ENCODE assay signal across 12 cellular contexts in genomic region chr1:77536813-77537212, GRCh38.
DNase-seq lines count a peak whose midpoint lies in the region; ATAC-seq, FAIRE-seq and TF ChIP-seq lines count a peak whose summit lies in the region.
"Had no signal": no experiment of that assay in that cellular context is flagged by ENCODE, and none has a peak within 500 bp of the region (broad histone marks: within the 10 kb centered on the region; RNA-seq: fewer than 3 reads in every experiment).

No MANE protein-coding gene starts in this region.

- peak overlapping the region; percentile 80 for H3K23ac ChIP-seq in IMR-90 (ENCODE audit: low read depth, low read length)

- peak; percentile 21 for ATAC-seq in IMR-90 (ENCODE audit: low read depth)
- ATAC-seq: CD8-positive, alpha-beta T cell had no signal

- peak; percentile 94 for FAIRE-seq in keratinocyte (lab: Jason Lieb, UNC)
- no peak for FAIRE-seq in GM12892 (lab: Jason Lieb, UNC)

- no peak overlapping the region for H3K4me3 ChIP-seq in IMR-90 (ENCODE audit: insufficient read depth, low read depth, low read length)
- H3K4me3 ChIP-seq in astrocyte of the spinal cord (ENCODE audit: low read depth, low read length) = no peak overlapping the region
- peak overlapping the region in 1 of 3 experiments; percentile 7 for H3K4me3 ChIP-seq in keratinocyte (ENCODE audit: control insufficient read depth in 2 of 3, extremely low read depth in 1 of 3, insufficient read depth in 2 of 3, low read depth in 1 of 3, low read length in 3 of 3)

- peak overlapping the region; percentile 98 for H3K4ac ChIP-seq in IMR-90 (ENCODE audit: low read depth, low read length)

- H3K9me3 ChIP-seq in IMR-90 (ENCODE audit: control insufficient read depth, insufficient read depth, low read length) (no peaks in the 10 kb centered on the region), keratinocyte (ENCODE audit: control insufficient read depth, low read depth, low read length) (no peaks in the 10 kb centered on the region)

- peak overlapping the region; percentile 95 for H2BK120ac ChIP-seq in IMR-90 (ENCODE audit: low read depth, low read length)

- no peak overlapping the region for H3K4me3 Mint-ChIP-seq in activated naive CD4-positive, alpha-beta T cell treated with anti-CD3 and anti-CD28 coated beads, Interleukin-2, amount 10 ng/mL, durations not matched to agents 7 days and 5 days
- H3K4me3 Mint-ChIP-seq: CD8-positive, alpha-beta T cell had no signal

- no peaks in the 10 kb centered on the region for H3K36me3 ChIP-seq in IMR-90 (ENCODE audit: control insufficient read depth, insufficient read depth, low read length)
- no peaks in the 10 kb centered on the region for H3K36me3 ChIP-seq in keratinocyte (ENCODE audit: control insufficient read depth in 2 of 2, extremely low read depth in 1 of 2, insufficient read depth in 2 of 2, low read length in 2 of 2)

- H3K9ac ChIP-seq in IMR-90 (ENCODE audit: low read depth, low read length) (no peak overlapping the region), keratinocyte (ENCODE audit: control insufficient read depth, extremely low read depth, insufficient read depth, low read length) (no peak overlapping the region)

- TF ChIP-seq CTCF in IMR-90 (conservative IDR thresholded peaks at IDR 0.05; ENCODE audit: low read depth, low read length) (no peak), astrocyte of the spinal cord (IDR thresholded peaks at IDR 0.05; ENCODE audit: low read depth, low read length) (no peak), keratinocyte (optimal IDR thresholded peaks at IDR 0.05 in 1 of 3, IDR thresholded peaks at IDR 0.05 in 1 of 3, conservative IDR thresholded peaks at IDR 0.05 in 1 of 3; ENCODE audit: extremely low read depth in 1 of 3, insufficient read depth in 2 of 3, low read length in 3 of 3) (no peak)

- peaks cover 4 to 51% of the 10 kb centered on the region in 2 experiments; a peak in 2 of 4 replicates for H3K79me1 ChIP-seq in IMR-90 (ENCODE audit: low read depth in 1 of 2, low read length in 2 of 2)

- peak overlapping the region; percentile 76; the same call in 1 of the 2 replicates for H4K5ac ChIP-seq in IMR-90 (ENCODE audit: low read depth, low read length)

- CTCF ChIA-PET in IMR-90 (lab: Yijun Ruan, JAX) = interaction anchor here (0.9 kb wide), 1 partner anchor 17 kb away, joined by 3 read pairs; no protein-coding TSS in a partner anchor
- CTCF ChIA-PET in activated naive CD4-positive, alpha-beta T cell treated with anti-CD3 and anti-CD28 coated beads, Interleukin-2, amount 10 ng/mL, durations not matched to agents 7 days and 5 days (lab: Charles Lee) = interaction anchor here (0.6 to 0.8 kb wide), 2 partner anchors 577 to 838 kb away, joined by 3 read pairs; no protein-coding TSS in a partner anchor

- H2BK15ac ChIP-seq in IMR-90 (ENCODE audit: low read depth, low read length) = peak overlapping the region; percentile 98; the same call in 2 of the 3 replicates

- H3K9me1 ChIP-seq in IMR-90 (ENCODE audit: insufficient read depth, low read length) = peaks cover 23% of the 10 kb centered on the region
- no peaks in the 10 kb centered on the region for H3K9me1 ChIP-seq in keratinocyte (ENCODE audit: control insufficient read depth, extremely low read depth, insufficient read depth, low read length)

- dilution Hi-C loops in IMR-90 (cut with HindIII; ENCODE audit: low sequenced_read_pairs, unreplicated experiment) = no loop called here
- dilution Hi-C loops in keratinocyte (cut with MboI; ENCODE audit: extremely low pct_ligation_motif_present, low sequenced_read_pairs) = no loop called here

- H2BK20ac ChIP-seq in IMR-90 (ENCODE audit: low read depth, low read length) = peak overlapping the region; percentile 98

- peak overlapping the region; percentile 18 for H2AK9ac ChIP-seq in IMR-90 (replicated peaks; ENCODE audit: low read depth, low read length, poor library complexity)

- DNase-seq in AG08395 (ENCODE audit: low spot score) (peak; percentile 91), IMR-90 (peak; percentile 98), astrocyte of the spinal cord (ENCODE audit: low read depth, low spot score) (peak; percentile 95), keratinocyte (ENCODE audit: low read depth, low spot score) (peak; percentile 59), SHP77 treated with DMSO at 0.1 percent for 48 hours (lab: John Stamatoyannopoulos, UW) (no peak), GM12892 (ENCODE audit: insufficient read length) (no peak)
- DNase-seq in activated naive CD4-positive, alpha-beta T cell treated with anti-CD3 and anti-CD28 coated beads, Interleukin-2, amount 10 ng/mL, durations not matched to agents 7 days and 5 days = no peak
- no peak for DNase-seq in activated naive CD4-positive, alpha-beta T cell treated with Interleukin-2 at 50 U/mL for 16 hours
- DNase-seq: CD8-positive, alpha-beta T cell; central memory CD4-positive, alpha-beta T cell; hippocampal formation; NCI-H1694 treated with DMSO at 0.1 percent for 48 hours had no signal

- H2AFZ ChIP-seq in IMR-90 (replicated peaks; ENCODE audit: low read length, poor library complexity) (peak overlapping the region; percentile 46), keratinocyte (ENCODE audit: control insufficient read depth, low read length) (peak overlapping the region; percentile 56)

- H3K18ac ChIP-seq in IMR-90 (ENCODE audit: low read depth, low read length) = peak overlapping the region; percentile 85

- H3K56ac ChIP-seq in IMR-90 (ENCODE audit: extremely low read depth, insufficient read depth, low read length) = peak overlapping the region; percentile 74; the same call in 1 of the 2 replicates

- H3K4me2 ChIP-seq in IMR-90 (ENCODE audit: low read depth, low read length) = 0 out of 2 replicates have a peak overlapping the region, but pooled peaks have one; percentile 3
- peak overlapping the region; percentile 40 for H3K4me2 ChIP-seq in keratinocyte (ENCODE audit: control insufficient read depth, extremely low read depth, insufficient read depth, low read depth, low read length)

- peak overlapping the region; percentile 79 for H3K27ac ChIP-seq in IMR-90 (ENCODE audit: insufficient read depth, low read length)
- peak overlapping the region; percentile 78 for H3K27ac ChIP-seq in keratinocyte (ENCODE audit: control insufficient read depth, insufficient read depth, low read length)

- TF ChIP-seq RAD21 in IMR-90 (IDR thresholded peaks at IDR 0.05; ENCODE audit: low read length) = no peak; the same call in 1 of the 2 replicates

- in situ Hi-C loops in IMR-90 (cut with MboI; ENCODE audit: low sequenced_read_pairs) (no loop called here), astrocyte of the spinal cord (cut with HindIII; ENCODE audit: low sequenced_read_pairs) (no loop called here)

- no peaks in the 10 kb centered on the region for H3K79me2 ChIP-seq in keratinocyte (ENCODE audit: control insufficient read depth, insufficient read depth, low read length)

- peak overlapping the region; percentile 93 for H2BK5ac ChIP-seq in IMR-90 (ENCODE audit: low read depth, low read length, poor library complexity, severe bottlenecking)

- TF ChIP-seq POLR2A in IMR-90 (IDR thresholded peaks at IDR 0.05; ENCODE audit: low read depth, low read length) (no peak), GM12892 (IDR thresholded peaks at IDR 0.05; ENCODE audit: low read depth, low read length) (no peak)

- intact Hi-C loops in IMR-90 (cut with micrococcal nuclease) = no loop called here

- peak overlapping the region; percentile 94 for H4K91ac ChIP-seq in IMR-90 (ENCODE audit: insufficient read depth, low read depth, low read length)

- no TSS peak for BruUV-seq in IMR-90 (replicated peaks; lab: Mats Ljungman, UMichigan)

- no peaks in the 10 kb centered on the region for H3K9me3 Mint-ChIP-seq in activated naive CD4-positive, alpha-beta T cell treated with anti-CD3 and anti-CD28 coated beads, Interleukin-2, amount 10 ng/mL, durations not matched to agents 7 days and 5 days
- H3K9me3 Mint-ChIP-seq: CD8-positive, alpha-beta T cell had no signal

- H4K8ac ChIP-seq in IMR-90 (ENCODE audit: low read depth in 2 of 2, low read length in 2 of 2) = peak overlapping the region; percentile 78 to 94

- H3K27me3 ChIP-seq in IMR-90 (ENCODE audit: control insufficient read depth, insufficient read depth, low read length) (no peaks in the 10 kb centered on the region), keratinocyte (ENCODE audit: control insufficient read depth, extremely low read depth, insufficient read depth, low read length) (no peaks in the 10 kb centered on the region)

- H4K20me1 ChIP-seq in IMR-90 (ENCODE audit: insufficient read depth, low read length) = no peaks in the 10 kb centered on the region
- no peaks in the 10 kb centered on the region for H4K20me1 ChIP-seq in keratinocyte (ENCODE audit: control insufficient read depth, extremely low read depth, insufficient read depth, low read length)

- peaks cover 10% of the 10 kb centered on the region for H3K4me1 Mint-ChIP-seq in activated naive CD4-positive, alpha-beta T cell treated with anti-CD3 and anti-CD28 coated beads, Interleukin-2, amount 10 ng/mL, durations not matched to agents 7 days and 5 days

- 0% methylated on average over 1 of the region's 2 CpGs; no CpG with 5 or more reads in 1 of the 2 experiments for WGBS in IMR-90 (ENCODE audit: extremely low coverage in 2 of 2, insufficient read length in 1 of 2), 2 experiments

- no peaks in the 10 kb centered on the region for H3K36me3 Mint-ChIP-seq in activated naive CD4-positive, alpha-beta T cell treated with anti-CD3 and anti-CD28 coated beads, Interleukin-2, amount 10 ng/mL, durations not matched to agents 7 days and 5 days

- H3K27me3 Mint-ChIP-seq in activated naive CD4-positive, alpha-beta T cell treated with anti-CD3 and anti-CD28 coated beads, Interleukin-2, amount 10 ng/mL, durations not matched to agents 7 days and 5 days = no peaks in the 10 kb centered on the region

- POLR2A ChIA-PET in IMR-90 (lab: Charles Lee; ENCODE audit: unreplicated experiment) = interaction anchor here (0.7 to 1.0 kb wide), 4 partner anchors 22 to 243 kb away, joined by 3 to 4 read pairs (median 4); partner anchors contain the start of gene MIGA1

- H2AK5ac ChIP-seq in IMR-90 (ENCODE audit: low read depth, low read length) = peak overlapping the region; percentile 62

- peak overlapping the region; percentile 88 for H3K14ac ChIP-seq in IMR-90 (replicated peaks; ENCODE audit: low read depth, low read length)

- H3K4me1 ChIP-seq in IMR-90 (ENCODE audit: control insufficient read depth, insufficient read depth, low read length) (peaks cover 26% of the 10 kb centered on the region), keratinocyte (ENCODE audit: control insufficient read depth, extremely low read depth, insufficient read depth, low read length) (peaks cover 45% of the 10 kb centered on the region)

- no peak overlapping the region for H3K27ac Mint-ChIP-seq in activated naive CD4-positive, alpha-beta T cell treated with anti-CD3 and anti-CD28 coated beads, Interleukin-2, amount 10 ng/mL, durations not matched to agents 7 days and 5 days
- H3K27ac Mint-ChIP-seq: CD8-positive, alpha-beta T cell had no signal

Comparison
In these comparisons a context has a peak if more than half of its experiments do, and no peak if none do; other contexts are left out.
1. DNase-seq: peak in AG08395 (single experiment), IMR-90 (single experiment), astrocyte of the spinal cord (single experiment) and keratinocyte (single experiment); none in activated naive CD4-positive, alpha-beta T cell treated with anti-CD3 and anti-CD28 coated beads, Interleukin-2, amount 10 ng/mL, durations not matched to agents 7 days and 5 days (single experiment), activated naive CD4-positive, alpha-beta T cell treated with Interleukin-2 at 50 U/mL for 16 hours (single experiment), SHP77 treated with DMSO at 0.1 percent for 48 hours (single experiment) and GM12892 (single experiment).